In genomic region chr5:172801184-172801671, GRCh38 we compare ENCODE assay signal across 9 cellular contexts. TPM values are rescaled to one million over a fixed set of nuclear protein-coding genes. Genes with fewer than 3 reads are reported as not detected.
A peak's percentile ranks its signal among the peaks of the same experiment; 100 is the strongest.
DNase-seq lines count a peak whose midpoint lies in the region; ATAC-seq, FAIRE-seq and TF ChIP-seq lines count a peak whose summit lies in the region.
"Had no signal": no experiment of that assay in that cellular context is flagged by ENCODE, and none has a peak within 500 bp of the region (broad histone marks: within the 10 kb centered on the region; RNA-seq: fewer than 3 reads in every experiment).

No MANE protein-coding gene starts in this region.

- no peak overlapping the region for H3K4me3 Mint-ChIP-seq in activated naive CD8-positive, alpha-beta T cell treated with anti-CD3 and anti-CD28 coated beads, Interleukin-2, amount 50 U/mL, for 24 hours

- TF ChIP-seq CTCF in omental fat pad (IDR thresholded peaks at IDR 0.05), result no peak

- H3K9me3 ChIP-seq in BLaER1, result no peaks in the 10 kb centered on the region

- H3K27me3 ChIP-seq in BLaER1, result no peaks in the 10 kb centered on the region

- H3K4me1 Mint-ChIP-seq in activated naive CD8-positive, alpha-beta T cell treated with anti-CD3 and anti-CD28 coated beads, Interleukin-2, amount 50 U/mL, for 24 hours, result peaks cover 9% of the 10 kb centered on the region

- peak; percentile 96 for DNase-seq in RCC 7860 (ENCODE audit: low spot score)
- no peak for DNase-seq in omental fat pad (ENCODE audit: low spot score)
- DNase-seq in NCI-H1694 treated with DMSO at 0.1 percent for 48 hours (lab: John Stamatoyannopoulos, UW), result no peak
- DNase-seq in NCI-H1048 (lab: John Stamatoyannopoulos, UW), result no peak
- no peak for DNase-seq in activated naive CD8-positive, alpha-beta T cell treated with anti-CD3 and anti-CD28 coated beads, Interleukin-2, amount 50 U/mL, for 24 hours
- DNase-seq: Right ventricle myocardium superior had no signal

- H4K20me1 ChIP-seq in BLaER1, result no peaks in the 10 kb centered on the region

- no peak overlapping the region for H3K27ac Mint-ChIP-seq in activated naive CD8-positive, alpha-beta T cell treated with anti-CD3 and anti-CD28 coated beads, Interleukin-2, amount 50 U/mL, for 24 hours

- H3K36me3 Mint-ChIP-seq in activated naive CD8-positive, alpha-beta T cell treated with anti-CD3 and anti-CD28 coated beads, Interleukin-2, amount 50 U/mL, for 24 hours (ENCODE audit: low read depth), result no peaks in the 10 kb centered on the region

- ATAC-seq in esophagus mucosa (peak; percentile 66), omental fat pad (ENCODE audit: low FRiP score) (peak; percentile 80), GM21576 (IDR thresholded peaks at IDR 0.05; ENCODE audit: unreplicated experiment) (no peak)
- ATAC-seq in activated naive CD8-positive, alpha-beta T cell treated with anti-CD3 and anti-CD28 coated beads, Interleukin-2, amount 50 U/mL, for 24 hours, result no peak

- H3K27ac ChIP-seq in BLaER1, result peak overlapping the region; percentile 68

- H3K9me3 Mint-ChIP-seq in activated naive CD8-positive, alpha-beta T cell treated with anti-CD3 and anti-CD28 coated beads, Interleukin-2, amount 50 U/mL, for 24 hours, result no peaks in the 10 kb centered on the region

- H3K27me3 Mint-ChIP-seq in activated naive CD8-positive, alpha-beta T cell treated with anti-CD3 and anti-CD28 coated beads, Interleukin-2, amount 50 U/mL, for 24 hours, result no peaks in the 10 kb centered on the region

- peaks cover 78% of the 10 kb centered on the region for H3K4me1 ChIP-seq in BLaER1

- FAIRE-seq in RCC 7860 (lab: Jason Lieb, UNC), result peak; percentile 15

- H3K36me3 ChIP-seq in BLaER1, result no peaks in the 10 kb centered on the region

- H3K9ac ChIP-seq in BLaER1, result peak overlapping the region; percentile 40; the same call in 1 of the 2 replicates

- H3K4me2 ChIP-seq in BLaER1, result peak overlapping the region; percentile 69

- H3K4me3 ChIP-seq in BLaER1, result no peak overlapping the region

RNA-seq across cellular contexts. Expression of gene DUSP1, which starts 30.2 kb away (rescaled TPM):
- total RNA-seq in esophagus mucosa (101 TPM), omental fat pad (1,000 to 10,000 TPM; 1,645 to 2,968 (median 1,824) TPM)

RNA-seq across cellular contexts. Expression of gene ERGIC1, which starts 32.8 kb away (rescaled TPM):
- total RNA-seq in esophagus mucosa (58.3 TPM), omental fat pad (100 to 1,000 TPM in 3 of 4 donors, 10 to 100 TPM in 1; 98.8 to 227 (median 129) TPM)

Comparison
In these comparisons a context has a peak if more than half of its experiments do, and no peak if none do; other contexts are left out.
1. ATAC-seq: peak in esophagus mucosa (single experiment) and omental fat pad (single experiment); none in GM21576 (single experiment) and activated naive CD8-positive, alpha-beta T cell treated with anti-CD3 and anti-CD28 coated beads, Interleukin-2, amount 50 U/mL, for 24 hours (single experiment).
2. RNA of gene DUSP1, which starts 30.2 kb away (total RNA-seq): 1,645 to 2,968 TPM in omental fat pad; 101 TPM in esophagus mucosa (single experiment); every median in the first group is over 10 times any median in the second.